In the genomic region with DNA sequence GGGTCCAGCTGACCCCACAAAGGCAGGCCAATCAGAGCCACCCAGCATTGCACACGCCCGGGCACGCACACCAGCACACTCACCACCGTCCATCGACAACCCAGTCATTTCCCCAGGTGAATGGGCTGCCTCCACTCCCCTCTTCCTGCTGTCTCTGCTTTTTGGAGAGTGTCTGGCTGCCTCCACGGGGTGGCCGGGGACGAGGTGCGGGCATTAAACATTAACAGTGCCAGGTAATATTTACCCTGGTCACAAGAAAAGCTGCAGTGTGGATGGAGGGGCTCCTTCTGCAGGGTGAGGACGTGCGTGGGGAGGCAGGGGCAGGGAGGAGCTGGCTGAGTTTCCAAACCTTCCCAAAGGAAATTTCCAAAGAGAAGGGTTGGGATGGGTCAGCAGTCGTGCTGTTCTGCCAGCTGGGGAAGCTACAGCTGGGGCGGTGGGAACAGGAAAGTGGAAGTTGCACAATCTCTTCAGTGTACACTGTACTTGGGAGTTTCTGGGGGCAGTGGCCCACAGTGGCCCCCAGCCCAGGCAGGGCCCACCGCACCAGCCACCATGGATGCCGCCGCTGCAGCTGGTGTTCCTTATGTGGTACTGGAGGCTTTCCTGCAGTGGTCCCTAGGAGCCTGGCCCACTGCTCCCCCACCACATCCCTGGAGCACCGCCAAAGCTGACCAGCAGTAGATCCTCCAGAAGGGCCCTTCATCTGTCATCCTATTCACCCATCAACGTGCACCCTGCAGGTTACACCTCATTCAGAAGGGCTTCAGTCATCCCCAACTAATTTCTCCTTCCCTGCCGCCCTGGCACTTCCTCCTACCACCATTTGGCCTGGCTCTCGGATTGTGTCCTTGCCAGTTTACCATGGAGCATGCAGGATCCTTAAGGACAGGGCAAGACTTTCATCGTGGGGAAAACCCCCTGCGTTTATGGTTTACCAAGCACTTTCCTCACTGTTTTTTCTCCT, we compare ENCODE assay signal across 10 cellular contexts. TPM values are rescaled to one million over a fixed set of nuclear protein-coding genes. Genes with fewer than 3 reads are reported as not detected.
DNase-seq lines count a peak whose midpoint lies in the region; ATAC-seq and TF ChIP-seq lines count a peak whose summit lies in the region.
"Had no signal": no experiment of that assay in that cellular context is flagged by ENCODE, and none has a peak within 500 bp of the region (broad histone marks: within the 10 kb centered on the region; RNA-seq: fewer than 3 reads in every experiment).

TSS of gene FXYD2 (minus strand) at position 174 of the 967 bp plus-strand sequence. CDS start at position 108, 66 bp downstream.

- H3K27ac ChIP-seq in H9 (ENCODE audit: insufficient read length, low read depth, low read length) (no peak within 1 kb of the TSS), left ventricle myocardium inferior (replicated peaks) (peak within 1 kb of the TSS; percentile 83)

- H3K23me2 ChIP-seq in H9 (ENCODE audit: insufficient read length, low read depth, low read length, poor library complexity, severe bottlenecking) = no peaks in the 10 kb centered on the region

- H3K79me1 ChIP-seq in H9 (ENCODE audit: insufficient read depth, low read depth, low read length, poor library complexity, severe bottlenecking) = no peaks in the 10 kb centered on the region

- H3K9me3 ChIP-seq in H9 (ENCODE audit: control insufficient read depth, low read depth, low read length) (no peaks in the 10 kb centered on the region), left ventricle myocardium inferior (replicated peaks) (no peaks in the 10 kb centered on the region)

- H2BK120ac ChIP-seq in H9 (ENCODE audit: low read depth, low read length, poor library complexity, severe bottlenecking) = no peak within 1 kb of the TSS

- no peak within 1 kb of the TSS for H2BK20ac ChIP-seq in H9 (ENCODE audit: low read depth, low read length, poor library complexity, severe bottlenecking)

- no peaks in the 10 kb centered on the region for H4K20me1 ChIP-seq in H9 (ENCODE audit: control insufficient read depth, insufficient read depth, insufficient read length)

- no peak within 1 kb of the TSS for H3K23ac ChIP-seq in H9 (ENCODE audit: insufficient read length, low read depth, low read length)

- in situ Hi-C loops in KBM-7 (cut with MboI; ENCODE audit: low pct_unique_long_range_greater_than_20kb, low sequenced_read_pairs) = loop anchor here (25.0 kb wide), 1 partner anchor 237 kb away; no protein-coding TSS in a partner anchor

- no peak within 1 kb of the TSS for H2AFZ ChIP-seq in H9 (ENCODE audit: low read length)

- H3K27me3 Mint-ChIP-seq in H9 (ENCODE audit: low read depth) = peaks cover 9% of the 10 kb centered on the region
- peaks cover 28% of the 10 kb centered on the region for H3K27me3 Mint-ChIP-seq in stimulated activated memory B cell treated with anti-CD40 and anti-IgM and Interleukin-4, amounts not matched to agents 10 μg/mL and 1 μg/mL and 100 μg/mL, for 72 hours

- H3K9me3 Mint-ChIP-seq in H9 = no peaks in the 10 kb centered on the region; a peak in 1 of 5 replicates
- no peaks in the 10 kb centered on the region for H3K9me3 Mint-ChIP-seq in stimulated activated memory B cell treated with anti-CD40 and anti-IgM and Interleukin-4, amounts not matched to agents 10 μg/mL and 1 μg/mL and 100 μg/mL, for 72 hours

- no peak within 1 kb of the TSS for H3K4me2 ChIP-seq in H9 (ENCODE audit: insufficient read depth, insufficient read length, low read length)

- H2AK5ac ChIP-seq in H9 (ENCODE audit: insufficient read length, low read length) = no peak within 1 kb of the TSS

- no peak within 1 kb of the TSS for H3K9ac ChIP-seq in H9 (ENCODE audit: extremely low read depth, insufficient read length, low read length)

- no peak within 1 kb of the TSS for H2BK15ac ChIP-seq in H9 (ENCODE audit: low read depth, low read length)

- TF ChIP-seq CTCF in H9 (conservative IDR thresholded peaks at IDR 0.05) = no peak
- no peak for TF ChIP-seq CTCF in left ventricle myocardium inferior (IDR thresholded peaks at IDR 0.05; ENCODE audit: borderline replicate concordance)

- H2BK12ac ChIP-seq in H9 (ENCODE audit: insufficient read length, low read depth, low read length) = no peak within 1 kb of the TSS

- no peaks in the 10 kb centered on the region; the same call in 1 of the 2 replicates for H3K4me1 ChIP-seq in H9 (ENCODE audit: insufficient read depth, low read length)
- peaks cover 54% of the 10 kb centered on the region for H3K4me1 ChIP-seq in left ventricle myocardium inferior

- no peak within 1 kb of the TSS for H4K8ac ChIP-seq in H9 (replicated peaks; ENCODE audit: insufficient read length, low read depth, low read length)

- no peaks in the 10 kb centered on the region for H3K36me3 Mint-ChIP-seq in H9 (ENCODE audit: insufficient read depth in 1 of 3, low read depth in 3 of 3)
- no peaks in the 10 kb centered on the region for H3K36me3 Mint-ChIP-seq in stimulated activated memory B cell treated with anti-CD40 and anti-IgM and Interleukin-4, amounts not matched to agents 10 μg/mL and 1 μg/mL and 100 μg/mL, for 72 hours

- peak within 1 kb of the TSS in 1 of 2 experiments; percentile 51; a peak in 1 of 5 replicates for H3K4me3 Mint-ChIP-seq in H9
- H3K4me3 Mint-ChIP-seq in stimulated activated memory B cell treated with anti-CD40 and anti-IgM and Interleukin-4, amounts not matched to agents 10 μg/mL and 1 μg/mL and 100 μg/mL, for 72 hours = no peak within 1 kb of the TSS

- H2BK5ac ChIP-seq in H9 (ENCODE audit: insufficient read length, low read length) = no peak within 1 kb of the TSS

- H4K5ac ChIP-seq in H9 (ENCODE audit: insufficient read length, low read depth, low read length) = no peak within 1 kb of the TSS

- H3K4me1 Mint-ChIP-seq in H9 = peaks cover 34 to 45% of the 10 kb centered on the region in 2 experiments
- H3K4me1 Mint-ChIP-seq in stimulated activated memory B cell treated with anti-CD40 and anti-IgM and Interleukin-4, amounts not matched to agents 10 μg/mL and 1 μg/mL and 100 μg/mL, for 72 hours = peaks cover 55% of the 10 kb centered on the region

- peak; percentile 36 for DNase-seq in H9
- peak; percentile 53 for DNase-seq in activated CD8-positive, alpha-beta memory T cell treated with anti-CD3 and anti-CD28 coated beads, Interleukin-2, amount 50 U/mL, for 48 hours
- peak; percentile 74 for DNase-seq in left ventricle myocardium inferior
- DNase-seq in epidermal melanocyte (ENCODE audit: insufficient read length, low spot score) = no peak
- DNase-seq in OCI-M2 (lab: John Stamatoyannopoulos, UW; ENCODE audit: unreplicated experiment) = no peak
- DNase-seq in activated CD4-positive, alpha-beta T cell treated with anti-CD3 and anti-CD28 coated beads for 4 hours = no peak
- DNase-seq in KBM-7 = no peak

- no peak within 1 kb of the TSS for H3K4ac ChIP-seq in H9 (ENCODE audit: low read depth, low read length)

- WGBS in H9 (ENCODE audit: extremely low coverage, insufficient read length, low lambda C conversion rate) = no CpG with 5 or more reads among the region's 22 CpGs

- no peaks in the 10 kb centered on the region for H3K36me3 ChIP-seq in left ventricle myocardium inferior

- intact Hi-C loops in left ventricle myocardium inferior (cut with micrococcal nuclease) = no loop called here

- H4K91ac ChIP-seq in H9 (ENCODE audit: insufficient read length, low read depth, low read length) = no peak within 1 kb of the TSS

- H3K27me3 ChIP-seq in H9 (ENCODE audit: insufficient read depth, low read length) (no peaks in the 10 kb centered on the region), left ventricle myocardium inferior (ENCODE audit: low read depth) (peaks cover 14% of the 10 kb centered on the region)

- H3T11ph ChIP-seq in H9 (ENCODE audit: low read length) = no peak within 1 kb of the TSS

- H3K18ac ChIP-seq in H9 (ENCODE audit: insufficient read length, low read depth, low read length) = no peak within 1 kb of the TSS

- no peak within 1 kb of the TSS for H3K56ac ChIP-seq in H9 (ENCODE audit: insufficient read length, low read depth, low read length)

- H3K4me3 ChIP-seq in left ventricle myocardium inferior = peak within 1 kb of the TSS; percentile 13

- no peak within 1 kb of the TSS; the same call in 1 of the 2 replicates for H3K14ac ChIP-seq in H9 (ENCODE audit: insufficient read depth, low read length)

- no peak for ATAC-seq in stimulated activated memory B cell treated with anti-CD40 and anti-IgM and Interleukin-4, amounts not matched to agents 10 μg/mL and 1 μg/mL and 100 μg/mL, for 72 hours
- ATAC-seq: left colon had no signal

- peak within 1 kb of the TSS; percentile 55 to 75 (median 60); a peak in 3 of 7 replicates for H3K27ac Mint-ChIP-seq in H9
- peak within 1 kb of the TSS; percentile 65 for H3K27ac Mint-ChIP-seq in stimulated activated memory B cell treated with anti-CD40 and anti-IgM and Interleukin-4, amounts not matched to agents 10 μg/mL and 1 μg/mL and 100 μg/mL, for 72 hours

- no peaks in the 10 kb centered on the region for H3K79me2 ChIP-seq in H9 (ENCODE audit: insufficient read depth, low read length)

RNA-seq across cellular contexts. Expression of gene FXYD2, which starts in this region (rescaled TPM):
- 0.70 and 0.79 TPM in 2 replicates for total RNA-seq in H9 (2021)
- 1.3 TPM for total RNA-seq in left ventricle myocardium inferior
- total RNA-seq: LHCN-M2 had no signal

Comparison
In these comparisons a context has a peak if more than half of its experiments do, and no peak if none do; other contexts are left out.
1. Peak in DNase-seq in H9; RNA of the gene not detected or under 1 TPM.
2. DNase-seq: peak in activated CD8-positive, alpha-beta memory T cell treated with anti-CD3 and anti-CD28 coated beads, Interleukin-2, amount 50 U/mL, for 48 hours (single experiment) and left ventricle myocardium inferior (single experiment); none in epidermal melanocyte (single experiment), OCI-M2 (single experiment), activated CD4-positive, alpha-beta T cell treated with anti-CD3 and anti-CD28 coated beads for 4 hours (0 of 2) and KBM-7 (single experiment).